In the genomic region with DNA sequence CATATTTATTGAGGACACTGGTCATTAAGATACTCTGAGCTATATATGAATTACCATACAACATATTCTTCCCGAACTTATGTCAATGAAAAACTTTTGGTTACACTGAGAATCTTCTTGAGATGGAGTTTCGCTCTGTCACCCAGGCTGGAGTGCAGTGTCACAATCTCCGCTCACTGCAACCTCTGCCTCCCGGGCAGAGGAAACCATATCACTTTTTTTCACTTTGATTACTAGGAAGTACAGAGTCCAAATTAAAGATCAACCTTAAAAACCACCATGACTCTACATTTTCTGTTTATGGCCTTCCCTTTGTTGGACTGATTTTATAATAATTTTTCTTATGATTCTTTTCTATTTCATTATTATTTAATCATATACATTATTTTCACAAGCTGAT, we compare ENCODE assay signal across 23 cellular contexts.
A peak's percentile ranks its signal among the peaks of the same experiment; 100 is the strongest.
DNase-seq lines count a peak whose midpoint lies in the region; ATAC-seq, FAIRE-seq and TF ChIP-seq lines count a peak whose summit lies in the region.
"Had no signal": no experiment of that assay in that cellular context is flagged by ENCODE, and none has a peak within 500 bp of the region (broad histone marks: within the 10 kb centered on the region; RNA-seq: fewer than 3 reads in every experiment).

No MANE protein-coding gene starts in this region.

- CTCF ChIA-PET in naive thymus-derived CD4-positive, alpha-beta T cell (lab: Charles Lee), result no interaction called here

- H3K27me3 Mint-ChIP-seq in naive thymus-derived CD4-positive, alpha-beta T cell, result no peaks in the 10 kb centered on the region
- H3K27me3 Mint-ChIP-seq in activated CD4-positive, alpha-beta T cell treated with anti-CD3 and anti-CD28 coated beads, Interleukin-2, amount 10 ng/mL, durations not matched to agents 24 days and 14 days, result no peaks in the 10 kb centered on the region
- H3K27me3 Mint-ChIP-seq: CD4-positive, alpha-beta memory T cell had no signal

- no peaks in the 10 kb centered on the region for H3K4me1 Mint-ChIP-seq in naive thymus-derived CD4-positive, alpha-beta T cell
- H3K4me1 Mint-ChIP-seq in activated CD4-positive, alpha-beta T cell treated with anti-CD3 and anti-CD28 coated beads, Interleukin-2, amount 10 ng/mL, durations not matched to agents 24 days and 14 days, result no peaks in the 10 kb centered on the region
- H3K4me1 Mint-ChIP-seq: CD4-positive, alpha-beta memory T cell had no signal

- no peaks in the 10 kb centered on the region for H3K9me3 ChIP-seq in Peyer's patch
- H3K9me3 ChIP-seq in kidney (ENCODE audit: control insufficient read depth in 1 of 2, low read length in 2 of 2), result peaks cover 0 to 3% of the 10 kb centered on the region in 2 donors
- no peaks in the 10 kb centered on the region for H3K9me3 ChIP-seq in small intestine (ENCODE audit: control insufficient read depth, low read depth)
- no peaks in the 10 kb centered on the region for H3K9me3 ChIP-seq in naive thymus-derived CD4-positive, alpha-beta T cell (ENCODE audit: control insufficient read depth in 2 of 3, low read length in 3 of 3)
- H3K9me3 ChIP-seq: Caco-2, MG63 had no signal

- H3K4me3 Mint-ChIP-seq in naive thymus-derived CD4-positive, alpha-beta T cell, result no peak overlapping the region
- no peak overlapping the region for H3K4me3 Mint-ChIP-seq in activated CD4-positive, alpha-beta T cell treated with anti-CD3 and anti-CD28 coated beads, Interleukin-2, amount 10 ng/mL, durations not matched to agents 24 days and 14 days
- H3K4me3 Mint-ChIP-seq: CD4-positive, alpha-beta memory T cell had no signal

- H3K36me3 Mint-ChIP-seq in naive thymus-derived CD4-positive, alpha-beta T cell, result no peaks in the 10 kb centered on the region
- no peaks in the 10 kb centered on the region for H3K36me3 Mint-ChIP-seq in activated CD4-positive, alpha-beta T cell treated with anti-CD3 and anti-CD28 coated beads, Interleukin-2, amount 10 ng/mL, durations not matched to agents 24 days and 14 days (ENCODE audit: low read depth)
- H3K36me3 Mint-ChIP-seq: CD4-positive, alpha-beta memory T cell had no signal

- no peak for ATAC-seq in naive thymus-derived CD4-positive, alpha-beta T cell
- ATAC-seq: PC-3 had no signal

- H3K4me1 ChIP-seq in Peyer's patch, result no peaks in the 10 kb centered on the region
- no peaks in the 10 kb centered on the region for H3K4me1 ChIP-seq in kidney (ENCODE audit: control insufficient read depth in 1 of 2, insufficient read depth in 1 of 2, low read depth in 1 of 2, low read length in 2 of 2)
- no peaks in the 10 kb centered on the region for H3K4me1 ChIP-seq in small intestine (ENCODE audit: control insufficient read depth in 2 of 2, insufficient read depth in 1 of 2, low read depth in 1 of 2, low read length in 1 of 2)
- no peaks in the 10 kb centered on the region for H3K4me1 ChIP-seq in naive thymus-derived CD4-positive, alpha-beta T cell (ENCODE audit: control insufficient read depth in 2 of 2, insufficient read depth in 2 of 2, low read length in 2 of 2)
- H3K4me1 ChIP-seq: Caco-2 had no signal

- TF ChIP-seq POLR2A in Peyer's patch (IDR thresholded peaks at IDR 0.05), result no peak

- peaks cover 2 to 19% (median 11%) of the 10 kb centered on the region in 11 donors for H3K9me3 Mint-ChIP-seq in naive thymus-derived CD4-positive, alpha-beta T cell
- peaks cover 8% of the 10 kb centered on the region for H3K9me3 Mint-ChIP-seq in activated CD4-positive, alpha-beta T cell treated with anti-CD3 and anti-CD28 coated beads, Interleukin-2, amount 10 ng/mL, durations not matched to agents 24 days and 14 days

- peak overlapping the region in 2 of 4 donors; percentile 38 to 76 for H3K27ac ChIP-seq in Peyer's patch
- H3K27ac ChIP-seq in kidney (ENCODE audit: low read depth in 2 of 2, low read length in 2 of 2), result no peak overlapping the region
- no peak overlapping the region for H3K27ac ChIP-seq in small intestine (ENCODE audit: low read depth in 1 of 2, low read length in 1 of 2)
- H3K27ac ChIP-seq in naive thymus-derived CD4-positive, alpha-beta T cell (ENCODE audit: low read depth, low read length), result no peak overlapping the region
- H3K27ac ChIP-seq: BLaER1 treated with 17β-estradiol and CSF1 and Interleukin-3, amounts not matched to agents 10 nM and 100 nM had no signal

- H3K9ac ChIP-seq in kidney (ENCODE audit: low read length in 2 of 2), result no peak overlapping the region
- H3K9ac ChIP-seq: BLaER1 treated with 17β-estradiol and CSF1 and Interleukin-3, amounts not matched to agents 10 nM and 100 nM had no signal

- FAIRE-seq in kidney (lab: Jason Lieb, UNC) (peak; percentile 61), small intestine (lab: Jason Lieb, UNC) (no peak)
- FAIRE-seq: G401.6, GM12892 had no signal

- TF ChIP-seq CTCF in Peyer's patch (IDR thresholded peaks at IDR 0.05) (no peak), kidney (IDR thresholded peaks at IDR 0.05; ENCODE audit: borderline replicate concordance, extremely low read depth, insufficient read depth) (no peak)

- no peaks in the 10 kb centered on the region for H3K36me3 ChIP-seq in Peyer's patch
- H3K36me3 ChIP-seq in kidney (ENCODE audit: control insufficient read depth in 1 of 2, insufficient read depth in 2 of 2, low read length in 2 of 2), result no peaks in the 10 kb centered on the region
- H3K36me3 ChIP-seq in small intestine (ENCODE audit: control insufficient read depth in 2 of 2, insufficient read depth in 2 of 2, low read length in 2 of 2), result no peaks in the 10 kb centered on the region
- H3K36me3 ChIP-seq in naive thymus-derived CD4-positive, alpha-beta T cell (ENCODE audit: control insufficient read depth in 2 of 3, insufficient read depth in 3 of 3, low read length in 3 of 3), result no peaks in the 10 kb centered on the region
- H3K36me3 ChIP-seq: BLaER1 treated with 17β-estradiol and CSF1 and Interleukin-3, amounts not matched to agents 10 nM and 100 nM; MG63 had no signal

- no peak overlapping the region for H3K27ac Mint-ChIP-seq in naive thymus-derived CD4-positive, alpha-beta T cell
- H3K27ac Mint-ChIP-seq in activated CD4-positive, alpha-beta T cell treated with anti-CD3 and anti-CD28 coated beads, Interleukin-2, amount 10 ng/mL, durations not matched to agents 24 days and 14 days, result no peak overlapping the region
- H3K27ac Mint-ChIP-seq: CD4-positive, alpha-beta memory T cell had no signal

- H3K27me3 ChIP-seq in Peyer's patch, result no peaks in the 10 kb centered on the region
- no peaks in the 10 kb centered on the region for H3K27me3 ChIP-seq in small intestine (ENCODE audit: control insufficient read depth in 2 of 2, insufficient read depth in 2 of 2, low read length in 2 of 2)
- no peaks in the 10 kb centered on the region for H3K27me3 ChIP-seq in naive thymus-derived CD4-positive, alpha-beta T cell (ENCODE audit: control insufficient read depth in 2 of 2, insufficient read depth in 2 of 2, low read length in 2 of 2)
- H3K27me3 ChIP-seq: BLaER1 treated with 17β-estradiol and CSF1 and Interleukin-3, amounts not matched to agents 10 nM and 100 nM; MG63 had no signal

- 13 to 44% (median 20%) methylated on average over 4 of the region's 4 CpGs for WGBS in small intestine, 3 donors

- POLR2A ChIA-PET in naive thymus-derived CD4-positive, alpha-beta T cell (lab: Charles Lee), result no interaction called here

- H3K4me3 ChIP-seq in Peyer's patch (peak overlapping the region in 1 of 4 donors; percentile 15), kidney (ENCODE audit: low read length in 2 of 2) (no peak overlapping the region), small intestine (ENCODE audit: low read depth in 1 of 2, low read length in 2 of 2) (no peak overlapping the region)
- no peak overlapping the region for H3K4me3 ChIP-seq in naive thymus-derived CD4-positive, alpha-beta T cell (ENCODE audit: low read length)
- H3K4me3 ChIP-seq: BLaER1 treated with 17β-estradiol and CSF1 and Interleukin-3, amounts not matched to agents 10 nM and 100 nM; MG63 had no signal

- intact Hi-C loops in kidney (cut with DNase I), result no loop called here
- intact Hi-C loops in naive thymus-derived CD4-positive, alpha-beta T cell (cut with micrococcal nuclease), result no loop called here
- intact Hi-C loops in activated CD4-positive, alpha-beta T cell treated with anti-CD3 and anti-CD28 coated beads, Interleukin-2, amount 10 ng/mL, durations not matched to agents 24 days and 14 days (cut with micrococcal nuclease), result no loop called here

- peak; percentile 37 for DNase-seq in LoVo (ENCODE audit: low spot score)
- DNase-seq in Peyer's patch, result peak in 2 of 3 donors; percentile 39 to 68
- no peak for DNase-seq in kidney
- peak; percentile 78 for DNase-seq in small intestine
- no peak for DNase-seq in naive thymus-derived CD4-positive, alpha-beta T cell
- DNase-seq in DMS 273 treated with DMSO at 0.1 percent for 48 hours (lab: John Stamatoyannopoulos, UW), result no peak
- no peak for DNase-seq in activated CD4-positive, alpha-beta T cell treated with anti-CD3 and anti-CD28 coated beads, Interleukin-2, amount 10 ng/mL, durations not matched to agents 24 days and 14 days
- DNase-seq: Caco-2; CD4-positive, alpha-beta memory T cell; Kasumi-1; MG63; NCI-H1092 treated with DMSO at 0.1 percent for 48 hours; NCI-H1694; NCI-H2081; NCI-H2171; NCI-H345; NCI-H524 treated with DMSO at 0.1 percent for 48 hours; RPMI8226; SHP77 had no signal

Comparison
In these comparisons a context has a peak if more than half of its experiments do, and no peak if none do; other contexts are left out.
1. DNase-seq: peak in LoVo (single experiment), Peyer's patch (2 of 3) and small intestine (single experiment); none in kidney (single experiment), naive thymus-derived CD4-positive, alpha-beta T cell (0 of 9), DMS 273 treated with DMSO at 0.1 percent for 48 hours (single experiment) and activated CD4-positive, alpha-beta T cell treated with anti-CD3 and anti-CD28 coated beads, Interleukin-2, amount 10 ng/mL, durations not matched to agents 24 days and 14 days (single experiment).